8 cellular contexts compared by ENCODE assay signal in genomic region chr5:54249210-54250028, GRCh38.
DNase-seq lines count a peak whose midpoint lies in the region; ATAC-seq, FAIRE-seq and TF ChIP-seq lines count a peak whose summit lies in the region.

No MANE protein-coding gene starts in this region.

- H3K36me3 ChIP-seq in CD8-positive, alpha-beta memory T cell (ENCODE audit: insufficient read depth, low read length): no peaks in the 10 kb centered on the region
- H3K36me3 ChIP-seq in left ventricle myocardium inferior (no peaks in the 10 kb centered on the region), gastroesophageal sphincter (no peaks in the 10 kb centered on the region), uterus (no peaks in the 10 kb centered on the region), tibial artery (no peaks in the 10 kb centered on the region)

- H3K4me1 ChIP-seq in CD8-positive, alpha-beta memory T cell (ENCODE audit: insufficient read depth, low read length): no peaks in the 10 kb centered on the region
- H3K4me1 ChIP-seq in left ventricle myocardium inferior: peaks cover 61% of the 10 kb centered on the region
- H3K4me1 ChIP-seq in gastroesophageal sphincter: peaks cover 0 to 19% (median 0%) of the 10 kb centered on the region in 3 donors
- H3K4me1 ChIP-seq in uterus: no peaks in the 10 kb centered on the region
- no peaks in the 10 kb centered on the region for H3K4me1 ChIP-seq in tibial artery

- no peak overlapping the region for H3K27ac Mint-ChIP-seq in CD8-positive, alpha-beta memory T cell

- CTCF ChIA-PET in CD8-positive, alpha-beta memory T cell (lab: Charles Lee): no interaction called here

- no peaks in the 10 kb centered on the region for H3K27me3 ChIP-seq in CD8-positive, alpha-beta memory T cell (ENCODE audit: insufficient read depth, low read length, poor library complexity, severe bottlenecking)
- H3K27me3 ChIP-seq in left ventricle myocardium inferior (ENCODE audit: low read depth) (no peaks in the 10 kb centered on the region), gastroesophageal sphincter (no peaks in the 10 kb centered on the region), uterus (no peaks in the 10 kb centered on the region), tibial artery (no peaks in the 10 kb centered on the region)

- H3K4me1 Mint-ChIP-seq in CD8-positive, alpha-beta memory T cell: peaks cover 11 to 32% (median 13%) of the 10 kb centered on the region in 3 donors

- DNase-seq in CD8-positive, alpha-beta memory T cell: peak in 3 of 5 donors; percentile 5 to 54 (median 15)
- DNase-seq in H4 (ENCODE audit: low spot score): peak; percentile 11
- DNase-seq in RCC 7860 (ENCODE audit: low spot score): peak; percentile 57
- peak; percentile 21 for DNase-seq in left ventricle myocardium inferior
- no peak for DNase-seq in NCI-H2107 (lab: John Stamatoyannopoulos, UW)
- no peak for DNase-seq in uterus
- DNase-seq in tibial artery: no peak

- no peaks in the 10 kb centered on the region for H3K36me3 Mint-ChIP-seq in CD8-positive, alpha-beta memory T cell

- peak; percentile 54 for FAIRE-seq in RCC 7860 (lab: Jason Lieb, UNC)

- no peak for ATAC-seq in gastroesophageal sphincter

- TF ChIP-seq EP300 in gastroesophageal sphincter (IDR thresholded peaks at IDR 0.05): no peak

- no peak overlapping the region for H3K4me3 ChIP-seq in CD8-positive, alpha-beta memory T cell (ENCODE audit: low read length)
- H3K4me3 ChIP-seq in left ventricle myocardium inferior (no peak overlapping the region), gastroesophageal sphincter (no peak overlapping the region), uterus (no peak overlapping the region), tibial artery (no peak overlapping the region)

- TF ChIP-seq CTCF in left ventricle myocardium inferior (IDR thresholded peaks at IDR 0.05; ENCODE audit: borderline replicate concordance) (no peak), gastroesophageal sphincter (IDR thresholded peaks at IDR 0.05) (no peak), uterus (IDR thresholded peaks at IDR 0.05) (no peak), tibial artery (IDR thresholded peaks at IDR 0.05) (no peak)

- 40% methylated on average over 4 of the region's 4 CpGs; no CpG with 5 or more reads in 1 of the 2 donors for WGBS in gastroesophageal sphincter (ENCODE audit: low coverage in 1 of 2), 2 donors

- no peaks in the 10 kb centered on the region for H3K9me3 Mint-ChIP-seq in CD8-positive, alpha-beta memory T cell

- POLR2A ChIA-PET in CD8-positive, alpha-beta memory T cell (lab: Charles Lee): no interaction called here

- H3K27ac ChIP-seq in CD8-positive, alpha-beta memory T cell (ENCODE audit: low read depth, low read length): no peak overlapping the region
- H3K27ac ChIP-seq in left ventricle myocardium inferior (replicated peaks) (no peak overlapping the region), gastroesophageal sphincter (no peak overlapping the region), uterus (no peak overlapping the region), tibial artery (no peak overlapping the region)

- H3K27me3 Mint-ChIP-seq in CD8-positive, alpha-beta memory T cell: no peaks in the 10 kb centered on the region

- TF ChIP-seq POLR2A in gastroesophageal sphincter (IDR thresholded peaks at IDR 0.05): no peak
- TF ChIP-seq POLR2A in uterus (IDR thresholded peaks at IDR 0.05): no peak

- no peak overlapping the region for H3K4me3 Mint-ChIP-seq in CD8-positive, alpha-beta memory T cell

- no peaks in the 10 kb centered on the region for H3K9me3 ChIP-seq in CD8-positive, alpha-beta memory T cell (ENCODE audit: low read length)
- H3K9me3 ChIP-seq in left ventricle myocardium inferior (replicated peaks) (no peaks in the 10 kb centered on the region), gastroesophageal sphincter (no peaks in the 10 kb centered on the region), uterus (no peaks in the 10 kb centered on the region), tibial artery (no peaks in the 10 kb centered on the region)

- intact Hi-C loops in left ventricle myocardium inferior (cut with micrococcal nuclease): loop anchor here (5.0 to 10.0 kb wide), 3 partner anchors 55 to 235 kb away; no protein-coding TSS in a partner anchor
- intact Hi-C loops in uterus (cut with DNase I; ENCODE audit: low total_unique reads): loop anchor here (5.0 to 10.0 kb wide), 2 partner anchors 163 to 615 kb away; no protein-coding TSS in a partner anchor
- intact Hi-C loops in tibial artery (cut with DNase I; ENCODE audit: low total_unique reads): loop anchor here (10.0 kb wide), 2 partner anchors 165 to 245 kb away; no protein-coding TSS in a partner anchor

Comparison
In these comparisons a context has a peak if more than half of its experiments do, and no peak if none do; other contexts are left out.
1. DNase-seq: peak in CD8-positive, alpha-beta memory T cell (3 of 5), H4 (single experiment), RCC 7860 (single experiment) and left ventricle myocardium inferior (single experiment); none in NCI-H2107 (single experiment), uterus (0 of 2) and tibial artery (0 of 2).